1 cellular context compared by ENCODE assay signal in the genomic region with DNA sequence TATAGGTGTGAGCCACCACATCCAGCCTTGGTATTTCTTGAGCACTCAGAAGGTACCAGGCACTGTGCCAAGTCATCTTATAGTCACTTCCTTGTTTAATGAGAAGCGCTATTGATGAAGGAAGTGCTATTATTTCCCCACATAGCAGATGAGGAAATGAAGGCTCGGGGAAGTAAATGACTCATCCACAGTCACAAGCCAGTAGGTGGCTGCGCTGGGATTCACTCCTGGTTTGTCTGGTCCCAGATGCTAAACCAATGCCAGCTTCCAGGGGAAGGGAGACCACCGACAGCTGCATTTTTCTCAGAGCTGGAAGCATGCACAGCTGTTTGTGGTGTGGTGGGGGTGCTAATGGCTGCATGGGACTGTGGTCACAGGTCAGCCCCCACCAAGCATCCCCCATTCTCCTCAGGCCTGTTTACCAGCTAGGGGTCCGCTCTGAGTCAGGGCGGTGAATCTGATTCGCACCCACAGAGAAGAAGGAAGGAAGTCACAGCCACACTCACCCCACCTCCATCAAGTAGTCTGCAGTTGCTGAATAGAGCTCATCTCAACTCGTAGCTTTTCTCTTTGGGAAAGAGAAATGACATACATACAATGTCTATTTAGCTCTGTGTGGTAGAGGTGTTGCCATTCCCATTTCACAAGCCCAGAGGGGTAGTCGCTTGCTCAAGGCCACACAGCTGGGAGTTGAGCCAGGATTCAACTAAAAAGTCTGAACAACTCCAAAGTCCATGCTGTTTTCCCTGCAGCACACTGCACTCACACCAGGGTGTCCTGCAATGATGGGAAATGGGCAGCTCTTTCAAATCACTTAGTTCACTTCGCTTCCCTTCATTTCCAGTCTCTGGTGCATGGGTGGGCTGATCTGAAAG.
TF ChIP-seq lines count a peak whose summit lies in the region.

No MANE protein-coding gene starts in this region.

TF ChIP-seq in HepG2, 621 proteins besides CTCF, POLR2A, EP300 and RAD21 (continued from another document and continues in another):
- TF ChIP-seq ZNF18 (CRISPR knock-in tag; IDR thresholded peaks at IDR 0.05; ENCODE audit: insufficient replicate concordance) (peak; percentile 99), FOXM1 (CRISPR knock-in tag; IDR thresholded peaks at IDR 0.05) (no peak), SMAD9 (CRISPR knock-in tag; IDR thresholded peaks at IDR 0.05) (no peak), HOXA7 (CRISPR knock-in tag; IDR thresholded peaks at IDR 0.05) (no peak), U2AF2 (IDR thresholded peaks at IDR 0.05; ENCODE audit: low read depth, low read length) (no peak), MEF2D (CRISPR knock-in tag; IDR thresholded peaks at IDR 0.05) (no peak), ZNF543 (CRISPR knock-in tag; IDR thresholded peaks at IDR 0.05) (no peak), PHF21A (CRISPR knock-in tag; IDR thresholded peaks at IDR 0.05) (peak; percentile 71; the same call in 1 of the 2 replicates), ZNF614 (CRISPR knock-in tag; IDR thresholded peaks at IDR 0.05; ENCODE audit: borderline replicate concordance) (no peak), ZBTB40 (IDR thresholded peaks at IDR 0.05) (no peak), ZBTB40 (CRISPR knock-in tag; IDR thresholded peaks at IDR 0.05) (no peak), ZNF33A (CRISPR knock-in tag; IDR thresholded peaks at IDR 0.05; ENCODE audit: borderline replicate concordance) (no peak), SIX1 (CRISPR knock-in tag; IDR thresholded peaks at IDR 0.05; ENCODE audit: borderline replicate concordance) (no peak), CHCHD3 (CRISPR knock-in tag; IDR thresholded peaks at IDR 0.05) (no peak), ZNF761 (CRISPR knock-in tag; conservative IDR thresholded peaks at IDR 0.05) (no peak), RAD51 (IDR thresholded peaks at IDR 0.05; ENCODE audit: borderline replicate concordance) (no peak), TCF7L2 (IDR thresholded peaks at IDR 0.05; ENCODE audit: low read depth, low read length) (no peak), NPAS2 (CRISPR knock-in tag; IDR thresholded peaks at IDR 0.05; ENCODE audit: borderline replicate concordance) (no peak), ZEB1 (IDR thresholded peaks at IDR 0.05; ENCODE audit: insufficient replicate concordance, low read depth) (no peak), NR2F6 (IDR thresholded peaks at IDR 0.05) (no peak), NR2F6 (CRISPR knock-in tag; IDR thresholded peaks at IDR 0.05) (no peak), DBP (CRISPR knock-in tag; IDR thresholded peaks at IDR 0.05; ENCODE audit: not compliant biosample characterization) (no peak), HBP1 (CRISPR knock-in tag; IDR thresholded peaks at IDR 0.05; ENCODE audit: low read depth) (no peak), ZNF660 (CRISPR knock-in tag; IDR thresholded peaks at IDR 0.05; ENCODE audit: borderline replicate concordance, low read depth) (no peak), ETV6 (CRISPR knock-in tag; conservative IDR thresholded peaks at IDR 0.05) (0 out of 2 replicates have a peak, but pooled peaks have one; percentile 45), ZMYM3 (CRISPR knock-in tag; IDR thresholded peaks at IDR 0.05) (peak; percentile 92), SRSF1 (optimal IDR thresholded peaks at IDR 0.05; ENCODE audit: low read depth, low read length) (no peak), NFYB (CRISPR knock-in tag; IDR thresholded peaks at IDR 0.05) (no peak), HMG20A (CRISPR knock-in tag; IDR thresholded peaks at IDR 0.05; ENCODE audit: borderline replicate concordance) (no peak), KMT2A (CRISPR knock-in tag; IDR thresholded peaks at IDR 0.05) (no peak), FOXO4 (CRISPR knock-in tag; conservative IDR thresholded peaks at IDR 0.05) (no peak), TEAD2 (CRISPR knock-in tag; IDR thresholded peaks at IDR 0.05) (no peak), MLLT10 (CRISPR knock-in tag; IDR thresholded peaks at IDR 0.05) (no peak), HOXD1 (CRISPR knock-in tag; IDR thresholded peaks at IDR 0.05) (0 out of 2 replicates have a peak, but pooled peaks have one; percentile 12)
- TF ChIP-seq, protein P1, sequence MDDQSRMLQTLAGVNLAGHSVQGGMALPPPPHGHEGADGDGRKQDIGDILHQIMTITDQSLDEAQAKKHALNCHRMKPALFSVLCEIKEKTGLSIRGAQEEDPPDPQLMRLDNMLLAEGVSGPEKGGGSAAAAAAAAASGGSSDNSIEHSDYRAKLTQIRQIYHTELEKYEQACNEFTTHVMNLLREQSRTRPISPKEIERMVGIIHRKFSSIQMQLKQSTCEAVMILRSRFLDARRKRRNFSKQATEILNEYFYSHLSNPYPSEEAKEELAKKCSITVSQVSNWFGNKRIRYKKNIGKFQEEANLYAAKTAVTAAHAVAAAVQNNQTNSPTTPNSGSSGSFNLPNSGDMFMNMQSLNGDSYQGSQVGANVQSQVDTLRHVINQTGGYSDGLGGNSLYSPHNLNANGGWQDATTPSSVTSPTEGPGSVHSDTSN (CRISPR knock-in tag; IDR thresholded peaks at IDR 0.05; ENCODE audit: borderline replicate concordance) = no peak
- TF ChIP-seq, protein P2, sequence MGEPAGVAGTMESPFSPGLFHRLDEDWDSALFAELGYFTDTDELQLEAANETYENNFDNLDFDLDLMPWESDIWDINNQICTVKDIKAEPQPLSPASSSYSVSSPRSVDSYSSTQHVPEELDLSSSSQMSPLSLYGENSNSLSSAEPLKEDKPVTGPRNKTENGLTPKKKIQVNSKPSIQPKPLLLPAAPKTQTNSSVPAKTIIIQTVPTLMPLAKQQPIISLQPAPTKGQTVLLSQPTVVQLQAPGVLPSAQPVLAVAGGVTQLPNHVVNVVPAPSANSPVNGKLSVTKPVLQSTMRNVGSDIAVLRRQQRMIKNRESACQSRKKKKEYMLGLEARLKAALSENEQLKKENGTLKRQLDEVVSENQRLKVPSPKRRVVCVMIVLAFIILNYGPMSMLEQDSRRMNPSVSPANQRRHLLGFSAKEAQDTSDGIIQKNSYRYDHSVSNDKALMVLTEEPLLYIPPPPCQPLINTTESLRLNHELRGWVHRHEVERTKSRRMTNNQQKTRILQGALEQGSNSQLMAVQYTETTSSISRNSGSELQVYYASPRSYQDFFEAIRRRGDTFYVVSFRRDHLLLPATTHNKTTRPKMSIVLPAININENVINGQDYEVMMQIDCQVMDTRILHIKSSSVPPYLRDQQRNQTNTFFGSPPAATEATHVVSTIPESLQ (CRISPR knock-in tag; conservative IDR thresholded peaks at IDR 0.05) = no peak
- TF ChIP-seq, protein P3, sequence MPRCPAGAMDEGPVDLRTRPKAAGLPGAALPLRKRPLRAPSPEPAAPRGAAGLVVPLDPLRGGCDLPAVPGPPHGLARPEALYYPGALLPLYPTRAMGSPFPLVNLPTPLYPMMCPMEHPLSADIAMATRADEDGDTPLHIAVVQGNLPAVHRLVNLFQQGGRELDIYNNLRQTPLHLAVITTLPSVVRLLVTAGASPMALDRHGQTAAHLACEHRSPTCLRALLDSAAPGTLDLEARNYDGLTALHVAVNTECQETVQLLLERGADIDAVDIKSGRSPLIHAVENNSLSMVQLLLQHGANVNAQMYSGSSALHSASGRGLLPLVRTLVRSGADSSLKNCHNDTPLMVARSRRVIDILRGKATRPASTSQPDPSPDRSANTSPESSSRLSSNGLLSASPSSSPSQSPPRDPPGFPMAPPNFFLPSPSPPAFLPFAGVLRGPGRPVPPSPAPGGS (CRISPR knock-in tag; IDR thresholded peaks at IDR 0.05) = no peak
- TF ChIP-seq, protein P4, sequence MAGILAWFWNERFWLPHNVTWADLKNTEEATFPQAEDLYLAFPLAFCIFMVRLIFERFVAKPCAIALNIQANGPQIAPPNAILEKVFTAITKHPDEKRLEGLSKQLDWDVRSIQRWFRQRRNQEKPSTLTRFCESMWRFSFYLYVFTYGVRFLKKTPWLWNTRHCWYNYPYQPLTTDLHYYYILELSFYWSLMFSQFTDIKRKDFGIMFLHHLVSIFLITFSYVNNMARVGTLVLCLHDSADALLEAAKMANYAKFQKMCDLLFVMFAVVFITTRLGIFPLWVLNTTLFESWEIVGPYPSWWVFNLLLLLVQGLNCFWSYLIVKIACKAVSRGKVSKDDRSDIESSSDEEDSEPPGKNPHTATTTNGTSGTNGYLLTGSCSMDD (CRISPR knock-in tag; IDR thresholded peaks at IDR 0.05) = no peak
